ENCODE assay signal across 29 cellular contexts in genomic region chr5:55983986-55984385, GRCh38. TPM values are rescaled to one million over a fixed set of nuclear protein-coding genes. Genes with fewer than 3 reads are reported as not detected.
A peak's percentile ranks its signal among the peaks of the same experiment; 100 is the strongest.
DNase-seq lines count a peak whose midpoint lies in the region; ATAC-seq, FAIRE-seq and TF ChIP-seq lines count a peak whose summit lies in the region.
"Had no signal": no experiment of that assay in that cellular context is flagged by ENCODE, and none has a peak within 500 bp of the region (broad histone marks: within the 10 kb centered on the region; RNA-seq: fewer than 3 reads in every experiment).

No MANE protein-coding gene starts in this region.

- ATAC-seq in A549 (no peak), T-cell (replicated peaks in 1 of 4) (no peak), omental fat pad (ENCODE audit: low FRiP score) (no peak), HG03439 (IDR thresholded peaks at IDR 0.05; ENCODE audit: unreplicated experiment) (no peak)

- peaks cover 74% of the 10 kb centered on the region for H3K4me1 Mint-ChIP-seq in activated CD4-positive, alpha-beta T cell treated with anti-CD3 and anti-CD28 coated beads, Interleukin-2, amount 10 ng/mL, durations not matched to agents 7 days and 5 days
- H3K4me1 Mint-ChIP-seq in T-cell, result peaks cover 75 to 83% (median 81%) of the 10 kb centered on the region in 3 donors
- H3K4me1 Mint-ChIP-seq: neural progenitor cell had no signal

- TF ChIP-seq CTCF in A549 (IDR thresholded peaks at IDR 0.05) (no peak), fibroblast of villous mesenchyme (IDR thresholded peaks at IDR 0.05; ENCODE audit: insufficient read depth, low read depth, low read length) (no peak), omental fat pad (IDR thresholded peaks at IDR 0.05) (no peak)

- no peak overlapping the region for H3K4me3 Mint-ChIP-seq in activated CD4-positive, alpha-beta T cell treated with anti-CD3 and anti-CD28 coated beads, Interleukin-2, amount 10 ng/mL, durations not matched to agents 7 days and 5 days
- peak overlapping the region; percentile 29 to 93 (median 65) for H3K4me3 Mint-ChIP-seq in T-cell
- H3K4me3 Mint-ChIP-seq: CD8-positive, alpha-beta memory T cell; neural progenitor cell had no signal

- peak overlapping the region; percentile 42; the same call in 2 of the 3 replicates for H3K4me2 ChIP-seq in A549
- H3K4me2 ChIP-seq: neural progenitor cell had no signal

- peaks cover 4% of the 10 kb centered on the region for H3K9me3 Mint-ChIP-seq in activated CD4-positive, alpha-beta T cell treated with anti-CD3 and anti-CD28 coated beads, Interleukin-2, amount 10 ng/mL, durations not matched to agents 7 days and 5 days
- no peaks in the 10 kb centered on the region for H3K9me3 Mint-ChIP-seq in T-cell
- H3K9me3 Mint-ChIP-seq: CD8-positive, alpha-beta memory T cell had no signal

- no peak for TF ChIP-seq POLR2A in A549 (IDR thresholded peaks at IDR 0.05; ENCODE audit: low read length)

- CTCF ChIA-PET in activated CD4-positive, alpha-beta T cell treated with anti-CD3 and anti-CD28 coated beads, Interleukin-2, amount 10 ng/mL, durations not matched to agents 7 days and 5 days (lab: Charles Lee), result interaction anchor here (1.1 to 1.2 kb wide), 2 partner anchors 9 to 187 kb away, joined by 3 read pairs; no protein-coding TSS in a partner anchor
- CTCF ChIA-PET in A549 (lab: Yijun Ruan, JAX), result interaction anchor here (1.0 to 2.8 kb wide), 6 partner anchors 8 to 218 kb away, joined by 3 to 19 read pairs (median 5); no protein-coding TSS in a partner anchor
- CTCF ChIA-PET in T-cell (lab: Charles Lee), result interaction anchor here (0.6 to 2.1 kb wide), 3 partner anchors 142 to 677 kb away, joined by 3 to 10 read pairs (median 6); no protein-coding TSS in a partner anchor

- peak overlapping the region; percentile 33 for H3K27ac Mint-ChIP-seq in activated CD4-positive, alpha-beta T cell treated with anti-CD3 and anti-CD28 coated beads, Interleukin-2, amount 10 ng/mL, durations not matched to agents 7 days and 5 days
- H3K27ac Mint-ChIP-seq in T-cell, result peak overlapping the region; percentile 73 to 77
- H3K27ac Mint-ChIP-seq: neural progenitor cell had no signal

- no peaks in the 10 kb centered on the region for H3K27me3 Mint-ChIP-seq in activated CD4-positive, alpha-beta T cell treated with anti-CD3 and anti-CD28 coated beads, Interleukin-2, amount 10 ng/mL, durations not matched to agents 7 days and 5 days
- H3K27me3 Mint-ChIP-seq in T-cell, result no peaks in the 10 kb centered on the region
- H3K27me3 Mint-ChIP-seq: CD8-positive, alpha-beta memory T cell had no signal

- H3K36me3 Mint-ChIP-seq in activated CD4-positive, alpha-beta T cell treated with anti-CD3 and anti-CD28 coated beads, Interleukin-2, amount 10 ng/mL, durations not matched to agents 7 days and 5 days (ENCODE audit: low read depth), result peaks cover 62% of the 10 kb centered on the region
- peaks cover 19% of the 10 kb centered on the region for H3K36me3 Mint-ChIP-seq in T-cell

- H3K4me1 ChIP-seq in A549, result peaks cover 31% of the 10 kb centered on the region
- H3K4me1 ChIP-seq: neural progenitor cell had no signal

- TF ChIP-seq EP300 in A549 (IDR thresholded peaks at IDR 0.05), result no peak

- no peak for DNase-seq in activated CD4-positive, alpha-beta T cell treated with anti-CD3 and anti-CD28 coated beads, Interleukin-2, amount 10 ng/mL, durations not matched to agents 7 days and 5 days
- no peak for DNase-seq in activated CD4-positive, alpha-beta T cell treated with anti-CD3 and anti-CD28 coated beads, Interleukin-2, amount 50 U/mL, for 1 hour
- DNase-seq in A549 (ENCODE audit: low read depth in 1 of 2, low spot score in 1 of 2) (no peak), T-cell (no peak), fibroblast of villous mesenchyme (ENCODE audit: low read depth) (no peak), omental fat pad (ENCODE audit: low spot score) (no peak), retina (no peak)
- DNase-seq: activated T-cell treated with anti-CD3 and anti-CD28 coated beads, Interleukin-2, amount 50 U/mL, for 48 hours; AML-193; CD8-positive, alpha-beta memory T cell; colonic mucosa; effector CD4-positive, alpha-beta T cell; GM23248; Karpas-422; mammary epithelial cell; NCI-H1436; NCI-H2107; NCI-H748 treated with DMSO at 0.1 percent for 48 hours; Peyer's patch; SHP77 treated with DMSO at 0.1 percent for 48 hours; small intestine; stimulated activated naive CD4-positive, alpha-beta T cell treated with Interleukin-2 at 50 U/mL for 16 hours; SW 1271 had no signal

- WGBS in A549 (ENCODE audit: missing lambda C conversion rate), result 71% methylated on average over 2 of the region's 2 CpGs

- H3K27ac ChIP-seq in A549, result peak overlapping the region in 1 of 2 experiments; percentile 27; a peak in 1 of 6 replicates
- H3K27ac ChIP-seq: GM23248, neural progenitor cell, parathyroid adenoma, Peyer's patch, vagina had no signal

- POLR2A ChIA-PET in activated CD4-positive, alpha-beta T cell treated with anti-CD3 and anti-CD28 coated beads, Interleukin-2, amount 10 ng/mL, durations not matched to agents 7 days and 5 days (lab: Charles Lee), result no interaction called here
- POLR2A ChIA-PET in A549 (lab: Yijun Ruan, JAX) (interaction anchor here (1.1 kb wide), 1 partner anchor 10 kb away, joined by 4 read pairs; no protein-coding TSS in a partner anchor), T-cell (lab: Charles Lee) (interaction anchor here (0.6 to 0.7 kb wide), 5 partner anchors 142 to 1405 kb away, joined by 3 to 5 read pairs (median 3); no protein-coding TSS in a partner anchor)

- no peak for TF ChIP-seq RAD21 in A549 (conservative IDR thresholded peaks at IDR 0.05 in 1 of 2, IDR thresholded peaks at IDR 0.05 in 1 of 2)

- 0 out of 3 replicates have a peak, but pooled peaks cover 4% of the 10 kb centered on the region for H3K9me3 ChIP-seq in A549
- H3K9me3 ChIP-seq: colonic mucosa, Peyer's patch, vagina had no signal

- no peak overlapping the region for H3K4me3 ChIP-seq in A549
- H3K4me3 ChIP-seq in fibroblast of villous mesenchyme (ENCODE audit: low read depth, low read length), result peak overlapping the region; percentile 18
- H3K4me3 ChIP-seq: colonic mucosa, GM23248, neural progenitor cell, Peyer's patch, vagina had no signal

- FAIRE-seq in A549 (lab: Jason Lieb, UNC), result no peak
- FAIRE-seq: GM18507, small intestine, TTC549 had no signal

TF ChIP-seq in A549, 52 proteins besides CTCF, POLR2A, EP300 and RAD21:
- TF ChIP-seq ZSCAN20 (CRISPR knock-in tag; IDR thresholded peaks at IDR 0.05), result no peak
- TF ChIP-seq NFE2L2 (conservative IDR thresholded peaks at IDR 0.05; ENCODE audit: low read length), result no peak
- no peak for TF ChIP-seq MYC (IDR thresholded peaks at IDR 0.05; ENCODE audit: borderline replicate concordance, low read length)
- no peak for TF ChIP-seq CHD4 (IDR thresholded peaks at IDR 0.05; ENCODE audit: borderline replicate concordance)
- no peak for TF ChIP-seq PBX3 (IDR thresholded peaks at IDR 0.05)
- no peak for TF ChIP-seq POLR2AphosphoS2 (conservative IDR thresholded peaks at IDR 0.05; ENCODE audit: low read length)
- no peak for TF ChIP-seq RNF2 (IDR thresholded peaks at IDR 0.05; ENCODE audit: borderline replicate concordance, low read depth)
- no peak for TF ChIP-seq HOXA7 (CRISPR knock-in tag; IDR thresholded peaks at IDR 0.05)
- TF ChIP-seq HDAC2 (IDR thresholded peaks at IDR 0.05), result no peak
- no peak for TF ChIP-seq ATOH8 (CRISPR knock-in tag; IDR thresholded peaks at IDR 0.05; ENCODE audit: low read depth)
- TF ChIP-seq E2F6 (IDR thresholded peaks at IDR 0.05; ENCODE audit: borderline replicate concordance, low read depth), result no peak
- no peak for TF ChIP-seq RCOR1 (IDR thresholded peaks at IDR 0.05; ENCODE audit: low read depth, low read length)

RNA-seq across cellular contexts. Expression of gene IL6ST, which starts 10.8 kb away (rescaled TPM):
- 100 to 1,000 TPM; 117 to 130 TPM for total RNA-seq in activated CD4-positive, alpha-beta T cell treated with anti-CD3 and anti-CD28 coated beads, Interleukin-2, amount 10 ng/mL, durations not matched to agents 7 days and 5 days
- polyA plus RNA-seq in A549 (2011; rRNA removed) (183 and 198 TPM in 2 replicates), A549 (2017; fragmentation: RNase III; extraction: RNeasy Plus Mini Kit Qiagen cat#74134 plus additional on column Dnase treatment) (45.1 to 53.9 TPM (median 46.2 TPM) in 3 replicates)
- polyA plus RNA-seq in A549 (2012; cell fraction: cytosol; rRNA removed), result 12.5 and 13.6 TPM in 2 replicates
- 5.4 and 9.5 TPM in 2 replicates for polyA plus RNA-seq in A549 (2012; cell fraction: nucleus; rRNA removed)
- 135 and 145 TPM in 2 replicates for polyA minus RNA-seq in A549 (2011; rRNA and poly(A)+ RNA removed)
- total RNA-seq in T-cell (100 to 1,000 TPM; 113 to 330 (median 129) TPM), fibroblast of villous mesenchyme (281 and 557 TPM in 2 replicates), omental fat pad (100 to 1,000 TPM; 555 to 806 (median 682) TPM)
